ENCODE assay signal across 1 cellular context in the genomic region with DNA sequence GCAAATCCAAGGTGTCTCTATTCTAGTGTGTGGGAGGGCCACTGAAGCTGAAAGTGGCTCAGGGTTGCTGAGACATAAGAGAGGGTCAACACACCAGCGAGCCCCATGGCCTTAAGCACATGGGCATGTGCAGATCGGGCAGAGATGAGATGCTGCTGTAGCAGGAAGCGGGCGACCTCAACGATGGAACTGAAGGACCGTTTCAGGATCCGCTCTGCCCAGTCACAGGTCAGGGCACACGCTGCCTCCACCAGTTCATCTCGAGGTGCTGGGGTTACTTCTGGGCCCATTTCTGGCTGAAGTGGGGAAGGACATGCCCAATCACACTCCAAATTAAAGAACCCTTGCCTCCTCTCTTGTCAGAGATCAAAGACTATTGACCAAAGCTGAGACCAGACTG.
TF ChIP-seq lines count a peak whose summit lies in the region.

No MANE protein-coding gene starts in this region.

TF ChIP-seq in WTC11, 78 proteins besides CTCF, POLR2A, EP300 and RAD21 (continued from another document):
- TF ChIP-seq, protein P1, sequence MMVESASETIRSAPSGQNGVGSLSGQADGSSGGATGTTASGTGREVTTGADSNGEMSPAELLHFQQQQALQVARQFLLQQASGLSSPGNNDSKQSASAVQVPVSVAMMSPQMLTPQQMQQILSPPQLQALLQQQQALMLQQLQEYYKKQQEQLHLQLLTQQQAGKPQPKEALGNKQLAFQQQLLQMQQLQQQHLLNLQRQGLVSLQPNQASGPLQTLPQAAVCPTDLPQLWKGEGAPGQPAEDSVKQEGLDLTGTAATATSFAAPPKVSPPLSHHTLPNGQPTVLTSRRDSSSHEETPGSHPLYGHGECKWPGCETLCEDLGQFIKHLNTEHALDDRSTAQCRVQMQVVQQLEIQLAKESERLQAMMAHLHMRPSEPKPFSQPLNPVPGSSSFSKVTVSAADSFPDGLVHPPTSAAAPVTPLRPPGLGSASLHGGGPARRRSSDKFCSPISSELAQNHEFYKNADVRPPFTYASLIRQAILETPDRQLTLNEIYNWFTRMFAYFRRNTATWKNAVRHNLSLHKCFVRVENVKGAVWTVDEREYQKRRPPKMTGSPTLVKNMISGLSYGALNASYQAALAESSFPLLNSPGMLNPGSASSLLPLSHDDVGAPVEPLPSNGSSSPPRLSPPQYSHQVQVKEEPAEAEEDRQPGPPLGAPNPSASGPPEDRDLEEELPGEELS (CRISPR knock-in tag; IDR thresholded peaks at IDR 0.05), result no peak
- TF ChIP-seq, protein P2, sequence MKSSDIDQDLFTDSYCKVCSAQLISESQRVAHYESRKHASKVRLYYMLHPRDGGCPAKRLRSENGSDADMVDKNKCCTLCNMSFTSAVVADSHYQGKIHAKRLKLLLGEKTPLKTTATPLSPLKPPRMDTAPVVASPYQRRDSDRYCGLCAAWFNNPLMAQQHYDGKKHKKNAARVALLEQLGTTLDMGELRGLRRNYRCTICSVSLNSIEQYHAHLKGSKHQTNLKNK (CRISPR knock-in tag; IDR thresholded peaks at IDR 0.05), result no peak
- no peak for TF ChIP-seq ZNF671 (CRISPR knock-in tag; IDR thresholded peaks at IDR 0.05)
- TF ChIP-seq, protein P3, sequence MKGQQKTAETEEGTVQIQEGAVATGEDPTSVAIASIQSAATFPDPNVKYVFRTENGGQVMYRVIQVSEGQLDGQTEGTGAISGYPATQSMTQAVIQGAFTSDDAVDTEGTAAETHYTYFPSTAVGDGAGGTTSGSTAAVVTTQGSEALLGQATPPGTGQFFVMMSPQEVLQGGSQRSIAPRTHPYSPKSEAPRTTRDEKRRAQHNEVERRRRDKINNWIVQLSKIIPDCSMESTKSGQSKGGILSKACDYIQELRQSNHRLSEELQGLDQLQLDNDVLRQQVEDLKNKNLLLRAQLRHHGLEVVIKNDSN (CRISPR knock-in tag; IDR thresholded peaks at IDR 0.05), result no peak
- no peak for TF ChIP-seq MYBL2 (CRISPR knock-in tag; IDR thresholded peaks at IDR 0.05)
- TF ChIP-seq ZNF263 (CRISPR knock-in tag; IDR thresholded peaks at IDR 0.05; ENCODE audit: low read depth), result no peak
- TF ChIP-seq, protein P4, sequence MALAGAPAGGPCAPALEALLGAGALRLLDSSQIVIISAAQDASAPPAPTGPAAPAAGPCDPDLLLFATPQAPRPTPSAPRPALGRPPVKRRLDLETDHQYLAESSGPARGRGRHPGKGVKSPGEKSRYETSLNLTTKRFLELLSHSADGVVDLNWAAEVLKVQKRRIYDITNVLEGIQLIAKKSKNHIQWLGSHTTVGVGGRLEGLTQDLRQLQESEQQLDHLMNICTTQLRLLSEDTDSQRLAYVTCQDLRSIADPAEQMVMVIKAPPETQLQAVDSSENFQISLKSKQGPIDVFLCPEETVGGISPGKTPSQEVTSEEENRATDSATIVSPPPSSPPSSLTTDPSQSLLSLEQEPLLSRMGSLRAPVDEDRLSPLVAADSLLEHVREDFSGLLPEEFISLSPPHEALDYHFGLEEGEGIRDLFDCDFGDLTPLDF (CRISPR knock-in tag; IDR thresholded peaks at IDR 0.05), result no peak
- TF ChIP-seq, protein P5, sequence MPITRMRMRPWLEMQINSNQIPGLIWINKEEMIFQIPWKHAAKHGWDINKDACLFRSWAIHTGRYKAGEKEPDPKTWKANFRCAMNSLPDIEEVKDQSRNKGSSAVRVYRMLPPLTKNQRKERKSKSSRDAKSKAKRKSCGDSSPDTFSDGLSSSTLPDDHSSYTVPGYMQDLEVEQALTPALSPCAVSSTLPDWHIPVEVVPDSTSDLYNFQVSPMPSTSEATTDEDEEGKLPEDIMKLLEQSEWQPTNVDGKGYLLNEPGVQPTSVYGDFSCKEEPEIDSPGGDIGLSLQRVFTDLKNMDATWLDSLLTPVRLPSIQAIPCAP (CRISPR knock-in tag; IDR thresholded peaks at IDR 0.05), result no peak
- no peak for TF ChIP-seq STAT6 (CRISPR knock-in tag; conservative IDR thresholded peaks at IDR 0.05; ENCODE audit: low read depth)
